ENCODE assay signal across 10 cellular contexts in the genomic region with DNA sequence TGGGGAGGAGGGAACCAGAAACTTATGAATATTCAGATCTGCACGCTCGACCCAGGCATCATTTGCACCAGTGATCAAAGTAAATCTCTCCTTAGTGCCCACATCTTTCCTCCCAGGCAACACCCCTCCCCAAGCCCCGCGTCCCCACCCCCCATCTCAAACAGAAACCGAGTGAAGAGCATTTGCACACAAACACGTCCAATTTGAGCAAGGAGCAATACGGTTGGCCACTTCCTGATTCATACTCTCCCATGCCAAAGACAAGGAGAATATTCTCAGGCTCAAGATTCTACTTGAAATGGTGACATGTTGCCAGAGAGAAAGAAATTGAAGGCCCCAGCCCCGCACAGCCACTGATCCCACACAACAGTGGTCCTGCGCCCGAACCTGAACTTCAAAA. TPM values are rescaled to one million over a fixed set of nuclear protein-coding genes. Genes with fewer than 3 reads are reported as not detected.
DNase-seq lines count a peak whose midpoint lies in the region; ATAC-seq and TF ChIP-seq lines count a peak whose summit lies in the region.
"Had no signal": no experiment of that assay in that cellular context is flagged by ENCODE, and none has a peak within 500 bp of the region (broad histone marks: within the 10 kb centered on the region; RNA-seq: fewer than 3 reads in every experiment).

No MANE protein-coding gene starts in this region.

- H3K4me3 ChIP-seq in left lung (no peak overlapping the region), stomach smooth muscle (ENCODE audit: low read length in 2 of 2) (peak overlapping the region; percentile 16 to 35)
- H3K4me3 ChIP-seq: SK-N-MC had no signal

- H3K4me1 ChIP-seq in left lung (peaks cover 24 to 57% of the 10 kb centered on the region in 2 donors), stomach smooth muscle (ENCODE audit: control insufficient read depth, insufficient read depth, low read length) (peaks cover 20% of the 10 kb centered on the region)

- H3K36me3 ChIP-seq in left lung (peaks cover 0 to 12% of the 10 kb centered on the region in 2 donors), stomach smooth muscle (ENCODE audit: control insufficient read depth in 2 of 2, insufficient read depth in 2 of 2, low read length in 2 of 2) (peaks cover 8 to 10% of the 10 kb centered on the region in 2 donors)

- H3K27ac ChIP-seq in left lung (peak overlapping the region; percentile 53 to 65), stomach smooth muscle (ENCODE audit: low read length) (no peak overlapping the region)
- H3K27ac ChIP-seq: SK-N-MC had no signal

- POLR2A ChIA-PET in activated CD8-positive, alpha-beta T cell treated with anti-CD3 and anti-CD28 coated beads for 36 hours (lab: Charles Lee), result interaction anchor here (0.6 to 0.7 kb wide), 2 partner anchors 8 to 67 kb away, joined by 3 read pairs; no protein-coding TSS in a partner anchor

- H3K4me1 Mint-ChIP-seq in activated CD8-positive, alpha-beta memory T cell treated with anti-CD3 and anti-CD28 coated beads, Interleukin-2, amount 10 ng/mL, durations not matched to agents 7 days and 5 days, result peaks cover 38% of the 10 kb centered on the region
- H3K4me1 Mint-ChIP-seq in activated CD8-positive, alpha-beta T cell treated with anti-CD3 and anti-CD28 coated beads for 36 hours (ENCODE audit: low read depth), result peaks cover 66% of the 10 kb centered on the region

- intact Hi-C loops in activated CD8-positive, alpha-beta T cell treated with anti-CD3 and anti-CD28 coated beads for 36 hours (cut with micrococcal nuclease), result loop anchor here (5.0 to 10.0 kb wide), 3 partner anchors 38 to 365 kb away; no protein-coding TSS in a partner anchor
- intact Hi-C loops in left lung (cut with DNase I), result loop anchor here in 1 of 2 donors (10.0 kb wide), 1 partner anchor 105 kb away; no protein-coding TSS in a partner anchor

- H3K9me3 Mint-ChIP-seq in activated CD8-positive, alpha-beta memory T cell treated with anti-CD3 and anti-CD28 coated beads, Interleukin-2, amount 10 ng/mL, durations not matched to agents 7 days and 5 days (ENCODE audit: low read depth), result no peaks in the 10 kb centered on the region
- no peaks in the 10 kb centered on the region for H3K9me3 Mint-ChIP-seq in activated CD8-positive, alpha-beta T cell treated with anti-CD3 and anti-CD28 coated beads for 36 hours

- H3K9ac ChIP-seq in stomach smooth muscle (ENCODE audit: low read length in 2 of 2), result no peak overlapping the region

- no peak for TF ChIP-seq CTCF in activated CD8-positive, alpha-beta T cell treated with anti-CD3 and anti-CD28 coated beads for 36 hours (IDR thresholded peaks at IDR 0.05)
- no peak for TF ChIP-seq CTCF in left lung (IDR thresholded peaks at IDR 0.05)

- H3K27me3 ChIP-seq in left lung (no peaks in the 10 kb centered on the region), stomach smooth muscle (ENCODE audit: control insufficient read depth in 1 of 2, insufficient read depth in 2 of 2, low read length in 2 of 2) (no peaks in the 10 kb centered on the region)

- CTCF ChIA-PET in activated CD8-positive, alpha-beta memory T cell treated with anti-CD3 and anti-CD28 coated beads, Interleukin-2, amount 10 ng/mL, durations not matched to agents 7 days and 5 days (lab: Charles Lee), result no interaction called here
- CTCF ChIA-PET in activated CD8-positive, alpha-beta T cell treated with anti-CD3 and anti-CD28 coated beads for 36 hours (lab: Charles Lee), result no interaction called here

- H3K27ac Mint-ChIP-seq in activated CD8-positive, alpha-beta memory T cell treated with anti-CD3 and anti-CD28 coated beads, Interleukin-2, amount 10 ng/mL, durations not matched to agents 7 days and 5 days, result peak overlapping the region; percentile 56
- H3K27ac Mint-ChIP-seq in activated CD8-positive, alpha-beta T cell treated with anti-CD3 and anti-CD28 coated beads for 36 hours, result no peak overlapping the region

- H3K9me3 ChIP-seq in left lung, result no peaks in the 10 kb centered on the region
- no peaks in the 10 kb centered on the region for H3K9me3 ChIP-seq in stomach smooth muscle (ENCODE audit: control insufficient read depth in 2 of 2, low read length in 2 of 2)

- no peak for ATAC-seq in activated CD8-positive, alpha-beta memory T cell treated with anti-CD3 and anti-CD28 coated beads, Interleukin-2, amount 10 ng/mL, durations not matched to agents 7 days and 5 days
- no peak for ATAC-seq in activated CD8-positive, alpha-beta T cell treated with anti-CD3 and anti-CD28 coated beads for 36 hours
- ATAC-seq in left lung, result peak; percentile 60

- no peaks in the 10 kb centered on the region for H3K27me3 Mint-ChIP-seq in activated CD8-positive, alpha-beta memory T cell treated with anti-CD3 and anti-CD28 coated beads, Interleukin-2, amount 10 ng/mL, durations not matched to agents 7 days and 5 days
- H3K27me3 Mint-ChIP-seq in activated CD8-positive, alpha-beta T cell treated with anti-CD3 and anti-CD28 coated beads for 36 hours, result no peaks in the 10 kb centered on the region

- no peak overlapping the region for H3K4me3 Mint-ChIP-seq in activated CD8-positive, alpha-beta memory T cell treated with anti-CD3 and anti-CD28 coated beads, Interleukin-2, amount 10 ng/mL, durations not matched to agents 7 days and 5 days
- H3K4me3 Mint-ChIP-seq in activated CD8-positive, alpha-beta T cell treated with anti-CD3 and anti-CD28 coated beads for 36 hours, result peak overlapping the region; percentile 46

- DNase-seq in activated CD8-positive, alpha-beta memory T cell treated with anti-CD3 and anti-CD28 coated beads, Interleukin-2, amount 10 ng/mL, durations not matched to agents 7 days and 5 days, result no peak
- DNase-seq in activated CD8-positive, alpha-beta memory T cell treated with anti-CD3 and anti-CD28 coated beads, Interleukin-2, amount 50 U/mL, for 4 hours, result no peak
- no peak for DNase-seq in activated CD8-positive, alpha-beta T cell treated with anti-CD3 and anti-CD28 coated beads for 36 hours
- DNase-seq in left lung (no peak), NCI-H774 (lab: John Stamatoyannopoulos, UW) (no peak), nucleus accumbens (lab: John Stamatoyannopoulos, UW) (no peak), amniotic stem cell (lab: John Stamatoyannopoulos, UW) (no peak)
- DNase-seq: NCI-H345 had no signal

- H3K36me3 Mint-ChIP-seq in activated CD8-positive, alpha-beta memory T cell treated with anti-CD3 and anti-CD28 coated beads, Interleukin-2, amount 10 ng/mL, durations not matched to agents 7 days and 5 days, result peaks cover 40% of the 10 kb centered on the region
- peaks cover 71% of the 10 kb centered on the region for H3K36me3 Mint-ChIP-seq in activated CD8-positive, alpha-beta T cell treated with anti-CD3 and anti-CD28 coated beads for 36 hours (ENCODE audit: low read depth)

RNA-seq across cellular contexts. Expression of gene FOXN3, which starts 7.1 kb away (rescaled TPM):
- total RNA-seq in activated CD8-positive, alpha-beta memory T cell treated with anti-CD3 and anti-CD28 coated beads, Interleukin-2, amount 10 ng/mL, durations not matched to agents 7 days and 5 days, result 100 to 1,000 TPM in 1 of 2 experiments, 10 to 100 TPM in 1; 85.6 to 103 TPM
- 10 to 100 TPM; 83.4 to 85.0 TPM for total RNA-seq in activated CD8-positive, alpha-beta T cell treated with anti-CD3 and anti-CD28 coated beads for 36 hours
- 10 to 100 TPM; 71.1 to 80.7 TPM for total RNA-seq in left lung

Comparison
In these comparisons a context has a peak if more than half of its experiments do, and no peak if none do; other contexts are left out.
1. H3K4me3 ChIP-seq: peak in stomach smooth muscle (2 of 2); none in left lung (0 of 2).